ENCODE assay signal across 27 cellular contexts in the genomic region with DNA sequence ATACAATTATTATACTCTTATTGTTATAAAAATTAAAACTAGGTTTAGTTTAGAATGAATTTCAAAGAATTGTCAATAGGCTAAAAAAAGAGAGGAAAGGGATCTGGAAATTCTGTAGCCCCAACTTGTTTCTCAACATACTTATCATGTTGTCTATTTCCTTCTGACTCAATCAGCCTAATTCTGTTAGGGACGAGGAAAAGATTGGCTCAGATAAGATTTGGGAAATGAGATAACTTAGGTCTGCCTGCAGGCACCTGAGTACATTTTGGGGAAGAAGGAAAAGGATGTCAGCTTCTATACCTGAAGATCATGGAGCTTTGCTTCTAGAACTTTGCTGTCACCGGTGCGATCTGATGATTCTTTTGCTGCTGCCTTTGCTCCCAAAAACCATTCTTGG.
"Had no signal": no experiment of that assay in that cellular context is flagged by ENCODE, and none has a peak within 500 bp of the region (broad histone marks: within the 10 kb centered on the region; RNA-seq: fewer than 3 reads in every experiment).

No MANE protein-coding gene starts in this region.

- H3K27ac ChIP-seq: neural progenitor cell, neutrophil, right lobe of liver, uterus had no signal

- FAIRE-seq: keratinocyte had no signal

- H3K9me3 ChIP-seq: left lung, mucosa of descending colon, neutrophil, right atrium auricular region, right lobe of liver, tibial nerve, uterus had no signal

- H3K36me3 ChIP-seq: neural progenitor cell, right atrium auricular region, right lobe of liver, tibial nerve, uterus had no signal

- H3K4me1 ChIP-seq: neural progenitor cell, right lobe of liver, tibial nerve, uterus had no signal

- H3K4me3 ChIP-seq: left lung, lung, mucosa of descending colon, neural progenitor cell, right atrium auricular region, right lobe of liver, smooth muscle cell, tibial nerve, uterus had no signal

- ATAC-seq: left colon; mucosa of descending colon; naive thymus-derived CD4-positive, alpha-beta T cell; right lobe of liver; stimulated activated memory B cell treated with anti-CD40 and anti-IgM and Interleukin-4, amounts not matched to agents 10 μg/mL and 1 μg/mL and 100 μg/mL, for 72 hours; stimulated activated naive CD8-positive, alpha-beta T cell treated with anti-CD3 and anti-CD28 coated beads, Interleukin-15, amount 100 ng/mL, for 72 hours had no signal

- H3K27me3 ChIP-seq: left lung, neural progenitor cell, neutrophil, right atrium auricular region, right lobe of liver, tibial nerve, uterus had no signal

- DNase-seq: head of caudate nucleus; hippocampal formation; kidney glomerular epithelial cell; left colon; left lung; midbrain; mucosa of descending colon; naive thymus-derived CD4-positive, alpha-beta T cell; nephron progenitor cell; occipital lobe; right lobe of liver; stimulated activated CD4-positive, alpha-beta T cell treated with anti-CD3 and anti-CD28 coated beads, Interleukin-1b, Interleukin-23, amount 100 ng/mL, for 48 hours; stimulated activated CD4-positive, alpha-beta T cell treated with anti-CD3 and anti-CD28 coated beads, Interleukin-2, amount 100 ng/mL, for 48 hours; stimulated activated CD4-positive, alpha-beta T cell treated with anti-CD3 and anti-CD28 coated beads, Interleukin-4, amount 100 ng/mL, for 4 hours; stimulated activated CD8-positive, alpha-beta memory T cell treated with anti-CD3 and anti-CD28 coated beads, Interleukin-4, amount 100 ng/mL, for 48 hours; stimulated activated naive CD4-positive, alpha-beta T cell treated with Interleukin-2 at 50 U/mL for 16 hours; stimulated activated naive CD8-positive, alpha-beta T cell treated with anti-CD3 and anti-CD28 coated beads, Interleukin-15, amount 100 ng/mL, for 72 hours; substantia nigra; uterus had no signal
